In the genomic region with DNA sequence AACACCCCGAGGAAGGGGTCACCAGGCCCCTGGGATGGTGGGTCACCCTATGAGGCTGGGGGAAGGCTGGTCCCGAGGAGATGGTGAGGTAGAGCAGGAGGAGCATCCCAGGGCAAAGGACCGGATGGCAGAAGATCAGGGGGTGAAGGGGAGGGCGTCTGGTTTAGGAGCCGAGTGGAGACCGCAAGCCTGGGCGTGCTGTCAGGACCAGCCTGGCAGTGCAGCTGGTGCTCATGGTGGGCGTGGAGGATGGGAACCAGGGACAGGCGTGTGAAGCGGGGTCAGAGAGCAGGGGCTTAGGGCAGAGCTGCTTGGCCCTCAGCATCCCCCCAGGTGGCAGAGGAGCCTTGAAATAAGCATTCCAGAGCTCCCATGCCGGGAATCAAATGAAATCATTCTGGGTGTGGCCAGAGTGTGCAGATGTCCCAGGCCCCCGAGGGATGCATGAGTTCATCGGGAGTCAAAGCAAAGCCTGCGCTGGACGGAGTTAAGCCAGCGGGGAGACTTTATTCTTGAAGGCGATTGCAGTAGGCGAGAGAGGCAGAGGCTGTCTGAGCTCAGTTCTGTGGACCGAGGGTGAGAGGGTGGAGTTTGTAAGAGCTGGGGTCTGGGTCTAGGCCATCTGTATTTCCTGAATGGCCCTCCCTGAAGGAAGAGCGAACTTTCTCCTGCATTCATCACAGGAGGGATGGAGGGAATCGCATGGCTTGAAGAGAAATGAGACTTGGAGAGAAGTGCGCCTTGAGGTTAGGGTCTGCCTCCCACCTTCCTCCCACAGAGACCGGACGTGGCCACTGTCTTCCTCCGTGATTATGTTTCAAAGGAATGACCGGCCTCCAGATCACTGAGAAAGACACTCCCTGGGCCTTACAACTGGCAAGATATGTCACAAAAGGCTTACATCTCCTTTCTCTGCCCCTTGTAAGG, we compare ENCODE assay signal across 16 cellular contexts. TPM values are rescaled to one million over a fixed set of nuclear protein-coding genes. Genes with fewer than 3 reads are reported as not detected.
DNase-seq lines count a peak whose midpoint lies in the region; FAIRE-seq and TF ChIP-seq lines count a peak whose summit lies in the region.
"Had no signal": no experiment of that assay in that cellular context is flagged by ENCODE, and none has a peak within 500 bp of the region (broad histone marks: within the 10 kb centered on the region; RNA-seq: fewer than 3 reads in every experiment).

No MANE protein-coding gene starts in this region.

- no peak overlapping the region for H2BK15ac ChIP-seq in neuronal stem cell (ENCODE audit: low read length)

- H2BK5ac ChIP-seq in neuronal stem cell (ENCODE audit: low read length) = no peak overlapping the region

- no peak overlapping the region for H3K4ac ChIP-seq in neuronal stem cell (ENCODE audit: low read length)

- DNase-seq in AG08395 (ENCODE audit: low spot score) (peak; percentile 87), NCI-H1694 (lab: John Stamatoyannopoulos, UW) (peak; percentile 25), foreskin fibroblast (peak; percentile 47 to 82), neuronal stem cell (ENCODE audit: low spot score) (no peak), GM19238 (ENCODE audit: insufficient read length, low spot score) (no peak), D721Med (ENCODE audit: insufficient read length, low spot score) (no peak), UCSD-AML1 (lab: John Stamatoyannopoulos, UW; ENCODE audit: unreplicated experiment) (no peak), SK-N-DZ (ENCODE audit: low spot score) (no peak)
- DNase-seq: activated CD4-positive, alpha-beta memory T cell treated with anti-CD3 and anti-CD28 coated beads for 36 hours; activated gamma-delta T cell treated with Interleukin-2 at 50 U/mL for 16 hours; central memory CD4-positive, alpha-beta T cell; NCI-H1092 treated with DMSO at 0.1 percent for 48 hours; upper lobe of right lung had no signal

- no peaks in the 10 kb centered on the region for H3K9me3 ChIP-seq in neuronal stem cell (replicated peaks in 1 of 2; ENCODE audit: control insufficient read depth in 2 of 2, insufficient read depth in 1 of 2, low read depth in 1 of 2, low read length in 2 of 2)
- H3K9me3 ChIP-seq: upper lobe of right lung had no signal

- no peak for TF ChIP-seq CTCF in foreskin fibroblast (IDR thresholded peaks at IDR 0.05; ENCODE audit: low read depth, low read length)
- TF ChIP-seq CTCF in D721Med (IDR thresholded peaks at IDR 0.05; ENCODE audit: insufficient read depth, missing control alignments) = no peak

- H3K27ac ChIP-seq in neuronal stem cell (replicated peaks; ENCODE audit: low read length) = no peak overlapping the region
- H3K27ac ChIP-seq: epithelial cell of prostate, upper lobe of right lung had no signal

- no CpG with 5 or more reads among the region's 26 CpGs for WGBS in neuronal stem cell (ENCODE audit: extremely low coverage in 2 of 2, insufficient read length in 2 of 2, insufficient replicate concordance in 1 of 2), 2 donors

- no peak overlapping the region for H2BK12ac ChIP-seq in neuronal stem cell (ENCODE audit: low read length)

- H3K4me2 ChIP-seq in neuronal stem cell (ENCODE audit: insufficient read depth, low read length, poor library complexity, severe bottlenecking) = no peak overlapping the region
- H3K4me2 ChIP-seq: smooth muscle cell had no signal

- no peak overlapping the region for H3K9ac ChIP-seq in neuronal stem cell (ENCODE audit: low read depth, low read length, poor library complexity)

- H2AFZ ChIP-seq in neuronal stem cell (ENCODE audit: low read length) = no peak overlapping the region

- no peak overlapping the region for H4K91ac ChIP-seq in neuronal stem cell (ENCODE audit: low read depth, low read length, poor library complexity)

- no peaks in the 10 kb centered on the region for H3K79me1 ChIP-seq in neuronal stem cell (ENCODE audit: low read depth, low read length)

- no peak overlapping the region for H3K23ac ChIP-seq in neuronal stem cell (ENCODE audit: low read depth, low read length, poor library complexity)

- no peak overlapping the region for H2AK5ac ChIP-seq in neuronal stem cell (ENCODE audit: low read depth, low read length)

- no peak overlapping the region for H3K4me3 ChIP-seq in foreskin fibroblast (ENCODE audit: low read depth in 1 of 2, low read length in 2 of 2)
- H3K4me3 ChIP-seq in neuronal stem cell (ENCODE audit: low read length in 2 of 2) = no peak overlapping the region
- H3K4me3 ChIP-seq: smooth muscle cell, upper lobe of right lung had no signal

- peak overlapping the region; percentile 61 for H3K18ac ChIP-seq in neuronal stem cell (ENCODE audit: low read length)

- H3K14ac ChIP-seq in neuronal stem cell (ENCODE audit: low read length) = no peak overlapping the region

- H2BK120ac ChIP-seq in neuronal stem cell (ENCODE audit: low read depth, low read length) = no peak overlapping the region

- peaks cover 0 to 6% of the 10 kb centered on the region in 2 donors for H3K4me1 ChIP-seq in neuronal stem cell (ENCODE audit: control insufficient read depth in 2 of 2, insufficient read depth in 1 of 2, low read depth in 1 of 2, low read length in 2 of 2)
- H3K4me1 ChIP-seq: upper lobe of right lung had no signal

- no peak for FAIRE-seq in D721Med (lab: Jason Lieb, UNC)
- FAIRE-seq: GM18507 had no signal

- no peaks in the 10 kb centered on the region for H3K36me3 ChIP-seq in neuronal stem cell (replicated peaks in 1 of 2; ENCODE audit: control insufficient read depth in 2 of 2, insufficient read depth in 2 of 2, low read length in 2 of 2)
- H3K36me3 ChIP-seq: upper lobe of right lung had no signal

- no peaks in the 10 kb centered on the region for H3K27me3 ChIP-seq in neuronal stem cell (ENCODE audit: control insufficient read depth in 3 of 3, insufficient read depth in 3 of 3, low read depth in 1 of 3, low read length in 3 of 3)
- H3K27me3 ChIP-seq: upper lobe of right lung had no signal

- peak overlapping the region; percentile 83 for H4K8ac ChIP-seq in neuronal stem cell (ENCODE audit: low read depth, low read length)

RNA-seq across cellular contexts. Expression of a gene that starts 33.2 kb away (rescaled TPM):
- 1.5 TPM for polyA plus RNA-seq in neuronal stem cell (2013, experiment 1 of 2)
- polyA plus RNA-seq in neuronal stem cell (2013, experiment 2 of 2) = 1.4 TPM
- polyA plus RNA-seq in SK-N-DZ (2014; cell fraction: cytosol; rRNA removed) = not detected in 2 replicates
- not detected in 2 replicates for polyA plus RNA-seq in SK-N-DZ (2014; cell fraction: nucleus; rRNA removed)

Comparison
In these comparisons a context has a peak if more than half of its experiments do, and no peak if none do; other contexts are left out.
1. DNase-seq: peak in AG08395 (single experiment), NCI-H1694 (single experiment) and foreskin fibroblast (2 of 2); none in neuronal stem cell (single experiment), GM19238 (single experiment), D721Med (single experiment), UCSD-AML1 (single experiment) and SK-N-DZ (single experiment).